In the genomic region with DNA sequence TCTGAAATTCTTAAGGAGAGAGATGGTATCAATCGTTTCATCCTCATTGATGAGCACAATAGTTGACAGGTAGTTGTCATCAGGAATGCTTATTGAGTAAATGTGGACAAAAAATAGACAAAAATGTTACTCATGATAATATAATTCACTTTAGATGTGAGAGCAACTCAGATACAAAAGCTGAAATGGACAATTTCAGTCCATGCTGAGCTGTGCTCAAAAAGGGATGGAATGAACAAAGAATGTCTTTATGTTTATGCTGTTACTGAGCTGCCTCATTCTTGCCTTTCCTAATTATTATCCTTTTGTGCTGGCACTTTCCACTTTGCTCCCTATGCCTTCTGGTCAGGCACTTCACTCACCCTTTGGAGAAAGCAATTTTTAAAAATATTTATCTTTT, we compare ENCODE assay signal across 24 cellular contexts.
"Had no signal": no experiment of that assay in that cellular context is flagged by ENCODE, and none has a peak within 500 bp of the region (broad histone marks: within the 10 kb centered on the region; RNA-seq: fewer than 3 reads in every experiment).

No MANE protein-coding gene starts in this region.

- H3K27me3 ChIP-seq: Peyer's patch, SJSA1 had no signal

- H3K27ac ChIP-seq: Peyer's patch, SJSA1 had no signal

- ATAC-seq: activated CD8-positive, alpha-beta memory T cell treated with anti-CD3 and anti-CD28 coated beads, Interleukin-2, amount 10 ng/mL, durations not matched to agents 7 days and 5 days; T-helper 17 cell had no signal

- H3K4me3 ChIP-seq: MG63, Peyer's patch, SJSA1 had no signal

- H3K4me1 ChIP-seq: Peyer's patch, SJSA1 had no signal

- DNase-seq: activated B cell treated with CpG ODN at 0.5 μM for 24 hours; activated CD4-positive, alpha-beta T cell treated with anti-CD3 and anti-CD28 coated beads for 1 hour; activated CD4-positive, alpha-beta T cell treated with anti-CD3 and anti-CD28 coated beads, Interleukin-2, amount 10 ng/mL, durations not matched to agents 24 days and 14 days; activated CD4-positive, alpha-beta T cell treated with anti-CD3 and anti-CD28 coated beads, Interleukin-2, amount 50 U/mL, for 48 hours; activated CD8-positive, alpha-beta memory T cell treated with anti-CD3 and anti-CD28 coated beads, Interleukin-2, amount 10 ng/mL, durations not matched to agents 7 days and 5 days; activated effector memory CD4-positive, alpha-beta T cell treated with Interleukin-2 at 50 U/mL for 16 hours; activated naive CD4-positive, alpha-beta T cell; activated T-cell treated with anti-CD3 and anti-CD28 coated beads, Interleukin-2, amount 50 U/mL, for 24 hours; amniotic stem cell; MG63; MV-4-11; NCI-H1105; NCI-H1436; NCI-H1694 treated with DMSO at 0.1 percent for 48 hours; NCI-H2029 treated with DMSO at 0.1 percent for 48 hours; NCI-H345; NCI-H510A; NCI-H526 treated with DMSO at 0.1 percent for 48 hours; NCI-H82; Peyer's patch; SHP77; T-helper 17 cell; T-helper 9 cell had no signal

- H3K36me3 ChIP-seq: MG63, Peyer's patch, SJSA1 had no signal

- H3K9me3 ChIP-seq: MG63, Peyer's patch, SJSA1 had no signal
